9 cellular contexts compared by ENCODE assay signal in genomic region chr16:4623593-4623992, GRCh38. TPM values are rescaled to one million over a fixed set of nuclear protein-coding genes. Genes with fewer than 3 reads are reported as not detected.
DNase-seq lines count a peak whose midpoint lies in the region; ATAC-seq lines count a peak whose summit lies in the region.
"Had no signal": no experiment of that assay in that cellular context is flagged by ENCODE, and none has a peak within 500 bp of the region (broad histone marks: within the 10 kb centered on the region; RNA-seq: fewer than 3 reads in every experiment).

No MANE protein-coding gene starts in this region.

- no peaks in the 10 kb centered on the region for H3K9me3 Mint-ChIP-seq in stimulated activated naive CD8-positive, alpha-beta T cell treated with anti-CD3 and anti-CD28 coated beads, Interleukin-15, Interleukin-2, amounts not matched to agents 100 ng/mL and 50 ng/mL, for 24 hours
- H3K9me3 Mint-ChIP-seq in activated CD4-positive, alpha-beta memory T cell treated with anti-CD3 and anti-CD28 coated beads, Interleukin-2, amount 10 ng/mL, durations not matched to agents 7 days and 5 days, result no peaks in the 10 kb centered on the region

- H3K27me3 Mint-ChIP-seq in stimulated activated naive CD8-positive, alpha-beta T cell treated with anti-CD3 and anti-CD28 coated beads, Interleukin-15, Interleukin-2, amounts not matched to agents 100 ng/mL and 50 ng/mL, for 24 hours, result no peaks in the 10 kb centered on the region
- no peaks in the 10 kb centered on the region for H3K27me3 Mint-ChIP-seq in activated CD4-positive, alpha-beta memory T cell treated with anti-CD3 and anti-CD28 coated beads, Interleukin-2, amount 10 ng/mL, durations not matched to agents 7 days and 5 days

- DNase-seq in stimulated activated naive CD8-positive, alpha-beta T cell treated with anti-CD3 and anti-CD28 coated beads, Interleukin-15, Interleukin-2, amounts not matched to agents 100 U/mL and 50 U/mL, for 24 hours, result no peak
- no peak for DNase-seq in activated CD4-positive, alpha-beta memory T cell treated with anti-CD3 and anti-CD28 coated beads, Interleukin-2, amount 10 ng/mL, durations not matched to agents 7 days and 5 days
- DNase-seq in cerebellar cortex (ENCODE audit: low spot score) (no peak), NCI-H524 (lab: John Stamatoyannopoulos, UW) (no peak)
- DNase-seq in stimulated activated CD4-positive, alpha-beta T cell treated with anti-CD3 and anti-CD28 coated beads, Interleukin-4, amount 100 ng/mL, for 24 hours, result no peak
- DNase-seq: mesendoderm had no signal

- peak overlapping the region; percentile 30 for H3K4me3 Mint-ChIP-seq in stimulated activated naive CD8-positive, alpha-beta T cell treated with anti-CD3 and anti-CD28 coated beads, Interleukin-15, Interleukin-2, amounts not matched to agents 100 ng/mL and 50 ng/mL, for 24 hours
- peak overlapping the region; percentile 32 for H3K4me3 Mint-ChIP-seq in activated CD4-positive, alpha-beta memory T cell treated with anti-CD3 and anti-CD28 coated beads, Interleukin-2, amount 10 ng/mL, durations not matched to agents 7 days and 5 days

- peaks cover 0 to 3% of the 10 kb centered on the region in 2 donors for H3K36me3 ChIP-seq in muscle layer of duodenum (ENCODE audit: control insufficient read depth in 1 of 2, insufficient read depth in 2 of 2, low read length in 2 of 2)

- peaks cover 0 to 22% of the 10 kb centered on the region in 2 donors for H3K4me1 ChIP-seq in muscle layer of duodenum (ENCODE audit: control insufficient read depth in 1 of 2, insufficient read depth in 2 of 2, low read length in 2 of 2)

- H3K27me3 ChIP-seq in muscle layer of duodenum (ENCODE audit: low read depth, low read length), result no peaks in the 10 kb centered on the region

- no peak for ATAC-seq in stimulated activated naive CD8-positive, alpha-beta T cell treated with anti-CD3 and anti-CD28 coated beads, Interleukin-15, Interleukin-2, amounts not matched to agents 100 U/mL and 50 U/mL, for 24 hours
- no peak for ATAC-seq in GM21737 (IDR thresholded peaks at IDR 0.05; ENCODE audit: unreplicated experiment)

- peak overlapping the region; percentile 97 for H3K27ac ChIP-seq in muscle layer of duodenum (ENCODE audit: low read length)

- POLR2A ChIA-PET in activated CD4-positive, alpha-beta memory T cell treated with anti-CD3 and anti-CD28 coated beads, Interleukin-2, amount 10 ng/mL, durations not matched to agents 7 days and 5 days (lab: Charles Lee), result interaction anchor here (1.0 to 4.1 kb wide), 11 partner anchors 8 to 209 kb away, joined by 3 to 36 read pairs (median 5); partner anchors contain the start of genes NUDT16L1, ROGDI and UBALD1

- CTCF ChIA-PET in activated CD4-positive, alpha-beta memory T cell treated with anti-CD3 and anti-CD28 coated beads, Interleukin-2, amount 10 ng/mL, durations not matched to agents 7 days and 5 days (lab: Charles Lee), result interaction anchor here (0.5 to 3.5 kb wide), 28 partner anchors 7 to 582 kb away, joined by 3 to 43 read pairs (median 4); partner anchors contain the start of genes ANKS3, DNAAF8, HMOX2 and NUDT16L1

- no peak overlapping the region for H3K4me3 ChIP-seq in muscle layer of duodenum (ENCODE audit: low read depth in 1 of 2, low read length in 2 of 2)

- H3K9me3 ChIP-seq in muscle layer of duodenum (ENCODE audit: control insufficient read depth in 1 of 2, low read length in 2 of 2), result no peaks in the 10 kb centered on the region

- no peaks in the 10 kb centered on the region for H3K36me3 Mint-ChIP-seq in stimulated activated naive CD8-positive, alpha-beta T cell treated with anti-CD3 and anti-CD28 coated beads, Interleukin-15, Interleukin-2, amounts not matched to agents 100 ng/mL and 50 ng/mL, for 24 hours (ENCODE audit: low read depth)
- H3K36me3 Mint-ChIP-seq in activated CD4-positive, alpha-beta memory T cell treated with anti-CD3 and anti-CD28 coated beads, Interleukin-2, amount 10 ng/mL, durations not matched to agents 7 days and 5 days (ENCODE audit: low read depth), result peaks cover 10% of the 10 kb centered on the region

- peaks cover 32% of the 10 kb centered on the region for H3K4me1 Mint-ChIP-seq in stimulated activated naive CD8-positive, alpha-beta T cell treated with anti-CD3 and anti-CD28 coated beads, Interleukin-15, Interleukin-2, amounts not matched to agents 100 ng/mL and 50 ng/mL, for 24 hours (ENCODE audit: low read depth)
- H3K4me1 Mint-ChIP-seq in activated CD4-positive, alpha-beta memory T cell treated with anti-CD3 and anti-CD28 coated beads, Interleukin-2, amount 10 ng/mL, durations not matched to agents 7 days and 5 days, result peaks cover 36% of the 10 kb centered on the region

- H3K27ac Mint-ChIP-seq in stimulated activated naive CD8-positive, alpha-beta T cell treated with anti-CD3 and anti-CD28 coated beads, Interleukin-15, Interleukin-2, amounts not matched to agents 100 ng/mL and 50 ng/mL, for 24 hours, result peak overlapping the region; percentile 31
- peak overlapping the region; percentile 59 for H3K27ac Mint-ChIP-seq in activated CD4-positive, alpha-beta memory T cell treated with anti-CD3 and anti-CD28 coated beads, Interleukin-2, amount 10 ng/mL, durations not matched to agents 7 days and 5 days

RNA-seq across cellular contexts. Expression of gene MGRN1, which starts 1.0 kb away (rescaled TPM):
- 10 to 100 TPM; 71.8 to 73.3 TPM for total RNA-seq in activated CD4-positive, alpha-beta memory T cell treated with anti-CD3 and anti-CD28 coated beads, Interleukin-2, amount 10 ng/mL, durations not matched to agents 7 days and 5 days

RNA-seq across cellular contexts. Expression of gene UBALD1, which starts 8.9 kb away (rescaled TPM):
- 10 to 100 TPM; 15.9 to 19.3 TPM for total RNA-seq in activated CD4-positive, alpha-beta memory T cell treated with anti-CD3 and anti-CD28 coated beads, Interleukin-2, amount 10 ng/mL, durations not matched to agents 7 days and 5 days
